Comparison of ENCODE assay signal across 24 cellular contexts in genomic region chr4:168651864-168652263, GRCh38.
"Had no signal": no experiment of that assay in that cellular context is flagged by ENCODE, and none has a peak within 500 bp of the region (broad histone marks: within the 10 kb centered on the region; RNA-seq: fewer than 3 reads in every experiment).

No MANE protein-coding gene starts in this region.

- H3K27me3 ChIP-seq: adrenal gland, ascending aorta, colonic mucosa, gastroesophageal sphincter, heart left ventricle, right lobe of liver, testis, upper lobe of left lung had no signal

- FAIRE-seq: keratinocyte had no signal

- H3K4me3 Mint-ChIP-seq: activated naive CD8-positive, alpha-beta T cell; activated T-helper 17 cell treated with anti-CD3 and anti-CD28 coated beads, Interleukin-2, amount 50 U/mL, for 72 hours; central memory CD8-positive, alpha-beta T cell; memory B cell; naive B cell had no signal

- H3K4me1 ChIP-seq: adrenal gland, colonic mucosa, gastroesophageal sphincter, right lobe of liver, testis had no signal

- H3K36me3 Mint-ChIP-seq: activated naive CD8-positive, alpha-beta T cell; memory B cell; naive B cell had no signal

- H3K9me3 Mint-ChIP-seq: activated T-helper 17 cell treated with anti-CD3 and anti-CD28 coated beads, Interleukin-2, amount 50 U/mL, for 72 hours; central memory CD8-positive, alpha-beta T cell; memory B cell; naive B cell had no signal

- H3K27ac ChIP-seq: adrenal gland, ascending aorta, colonic mucosa, epithelial cell of prostate, gastroesophageal sphincter, heart left ventricle, right lobe of liver, SK-N-MC, testis, upper lobe of left lung, VCaP had no signal

- ATAC-seq: activated T-helper 17 cell treated with anti-CD3 and anti-CD28 coated beads, Interleukin-2, amount 50 U/mL, for 72 hours; gastroesophageal sphincter; heart left ventricle; left colon; right lobe of liver had no signal

- H3K9me3 ChIP-seq: adrenal gland, ascending aorta, colonic mucosa, gastroesophageal sphincter, heart left ventricle, right lobe of liver, testis, upper lobe of left lung had no signal

- H3K36me3 ChIP-seq: adrenal gland, ascending aorta, colonic mucosa, gastroesophageal sphincter, heart left ventricle, right lobe of liver, upper lobe of left lung had no signal

- DNase-seq: activated CD4-positive, CD25-positive, alpha-beta regulatory T cell treated with anti-CD3 and anti-CD28 coated beads, Interleukin-2, amount 50 U/mL, for 72 hours; activated T-cell treated with anti-CD3 and anti-CD28 coated beads, Interleukin-2, amount 50 U/mL, for 1 hour; adrenal gland; colonic mucosa; heart left ventricle; left colon; naive B cell; posterior cingulate gyrus; right lobe of liver; stimulated activated CD4-positive, alpha-beta T cell treated with anti-CD3 and anti-CD28 coated beads, Interleukin-2, amount 100 ng/mL, for 48 hours; stimulated activated CD8-positive, alpha-beta memory T cell treated with anti-CD3 and anti-CD28 coated beads, Interleukin-4, amount 100 ng/mL, for 48 hours; stimulated activated naive CD4-positive, alpha-beta T cell; testis; upper lobe of left lung had no signal

- H3K4me3 ChIP-seq: adrenal gland, ascending aorta, colonic mucosa, gastroesophageal sphincter, heart left ventricle, right lobe of liver, SK-N-MC, testis, upper lobe of left lung had no signal

- H3K27ac Mint-ChIP-seq: activated naive CD8-positive, alpha-beta T cell; activated T-helper 17 cell treated with anti-CD3 and anti-CD28 coated beads, Interleukin-2, amount 50 U/mL, for 72 hours; memory B cell; naive B cell had no signal

- H3K4me1 Mint-ChIP-seq: activated T-helper 17 cell treated with anti-CD3 and anti-CD28 coated beads, Interleukin-2, amount 50 U/mL, for 72 hours; naive B cell had no signal
